In genomic region chr16:57568173-57568678, GRCh38 we compare ENCODE assay signal across 1 cellular context.
TF ChIP-seq lines count a peak whose summit lies in the region.

No MANE protein-coding gene starts in this region.

TF ChIP-seq in HepG2, 621 proteins besides CTCF, POLR2A, EP300 and RAD21:
- TF ChIP-seq ZKSCAN5 (CRISPR knock-in tag; IDR thresholded peaks at IDR 0.05), result peak; percentile 96
- no peak for TF ChIP-seq JUND (CRISPR knock-in tag; IDR thresholded peaks at IDR 0.05)
- TF ChIP-seq CREB1 (IDR thresholded peaks at IDR 0.05), result peak; percentile 47; the same call in 1 of the 2 replicates
- TF ChIP-seq CREB1 (CRISPR knock-in tag; IDR thresholded peaks at IDR 0.05), result no peak
